In genomic region chr20:58598271-58599015, GRCh38 we compare ENCODE assay signal across 1 cellular context.
TF ChIP-seq lines count a peak whose summit lies in the region.

No MANE protein-coding gene starts in this region.

TF ChIP-seq in K562, 482 proteins besides CTCF, POLR2A, EP300 and RAD21 (continued from another document):
- no peak for TF ChIP-seq MGA (IDR thresholded peaks at IDR 0.05)
- no peak for TF ChIP-seq ZNF551 (CRISPR knock-in tag; IDR thresholded peaks at IDR 0.05)
- no peak for TF ChIP-seq RNF219 (CRISPR knock-in tag; IDR thresholded peaks at IDR 0.05)
- no peak for TF ChIP-seq ZNF165 (CRISPR knock-in tag; IDR thresholded peaks at IDR 0.05; ENCODE audit: borderline replicate concordance)
- no peak for TF ChIP-seq ARID2 (IDR thresholded peaks at IDR 0.05)
- no peak for TF ChIP-seq ZNF347 (CRISPR knock-in tag; IDR thresholded peaks at IDR 0.05; ENCODE audit: low read depth)
